Comparison of ENCODE assay signal across 27 cellular contexts in genomic region chr18:65852273-65852672, GRCh38.
"Had no signal": no experiment of that assay in that cellular context is flagged by ENCODE, and none has a peak within 500 bp of the region (broad histone marks: within the 10 kb centered on the region; RNA-seq: fewer than 3 reads in every experiment).

No MANE protein-coding gene starts in this region.

- H3K9me3 Mint-ChIP-seq: activated CD4-positive, alpha-beta T cell treated with anti-CD3 and anti-CD28 coated beads, Interleukin-2, amount 10 ng/mL, durations not matched to agents 7 days and 5 days; activated naive CD8-positive, alpha-beta T cell treated with anti-CD3 and anti-CD28 coated beads for 36 hours had no signal

- H3K9ac ChIP-seq: SK-N-SH had no signal

- H3K4me3 Mint-ChIP-seq: activated CD4-positive, alpha-beta memory T cell treated with anti-CD3 and anti-CD28 coated beads for 36 hours; activated CD4-positive, alpha-beta T cell treated with anti-CD3 and anti-CD28 coated beads, Interleukin-2, amount 10 ng/mL, durations not matched to agents 7 days and 5 days; activated naive CD4-positive, alpha-beta T cell treated with anti-CD3 and anti-CD28 coated beads, Interleukin-2, amount 10 ng/mL, durations not matched to agents 7 days and 5 days; activated naive CD8-positive, alpha-beta T cell treated with anti-CD3 and anti-CD28 coated beads for 36 hours; activated T-helper 17 cell treated with anti-CD3 and anti-CD28 coated beads, Interleukin-2, amount 50 U/mL, for 72 hours had no signal

- H3K27ac Mint-ChIP-seq: activated CD4-positive, alpha-beta memory T cell treated with anti-CD3 and anti-CD28 coated beads for 36 hours; activated CD4-positive, alpha-beta T cell treated with anti-CD3 and anti-CD28 coated beads, Interleukin-2, amount 10 ng/mL, durations not matched to agents 7 days and 5 days; activated naive CD4-positive, alpha-beta T cell treated with anti-CD3 and anti-CD28 coated beads, Interleukin-2, amount 10 ng/mL, durations not matched to agents 7 days and 5 days; activated naive CD8-positive, alpha-beta T cell treated with anti-CD3 and anti-CD28 coated beads for 36 hours; activated T-helper 17 cell treated with anti-CD3 and anti-CD28 coated beads, Interleukin-2, amount 50 U/mL, for 72 hours had no signal

- H3K4me1 Mint-ChIP-seq: activated CD4-positive, alpha-beta T cell treated with anti-CD3 and anti-CD28 coated beads, Interleukin-2, amount 10 ng/mL, durations not matched to agents 7 days and 5 days; activated naive CD4-positive, alpha-beta T cell treated with anti-CD3 and anti-CD28 coated beads, Interleukin-2, amount 10 ng/mL, durations not matched to agents 7 days and 5 days; activated naive CD8-positive, alpha-beta T cell treated with anti-CD3 and anti-CD28 coated beads for 36 hours; activated T-helper 17 cell treated with anti-CD3 and anti-CD28 coated beads, Interleukin-2, amount 50 U/mL, for 72 hours had no signal

- H3K36me3 Mint-ChIP-seq: activated CD4-positive, alpha-beta memory T cell treated with anti-CD3 and anti-CD28 coated beads for 36 hours; activated naive CD4-positive, alpha-beta T cell treated with anti-CD3 and anti-CD28 coated beads, Interleukin-2, amount 10 ng/mL, durations not matched to agents 7 days and 5 days; activated naive CD8-positive, alpha-beta T cell treated with anti-CD3 and anti-CD28 coated beads for 36 hours had no signal

- H3K36me3 ChIP-seq: Peyer's patch, SJCRH30 had no signal

- H3K4me2 ChIP-seq: SK-N-SH had no signal

- H3K27ac ChIP-seq: Peyer's patch, RWPE1, SJCRH30, VCaP had no signal

- DNase-seq: activated CD4-positive, alpha-beta memory T cell treated with anti-CD3 and anti-CD28 coated beads for 36 hours; activated CD4-positive, alpha-beta T cell treated with anti-CD3 and anti-CD28 coated beads, Interleukin-2, amount 10 ng/mL, durations not matched to agents 7 days and 5 days; activated CD4-positive, CD25-positive, alpha-beta regulatory T cell; activated CD8-positive, alpha-beta memory T cell treated with anti-CD3 and anti-CD28 coated beads for 24 hours; activated gamma-delta T cell; activated naive CD4-positive, alpha-beta T cell treated with anti-CD3 and anti-CD28 coated beads, Interleukin-2, amount 10 ng/mL, durations not matched to agents 7 days and 5 days; activated naive CD8-positive, alpha-beta T cell treated with anti-CD3 and anti-CD28 coated beads for 36 hours; activated T-cell treated with anti-CD3 and anti-CD28 coated beads for 4 hours; activated T-cell treated with anti-CD3 and anti-CD28 coated beads, Interleukin-2, amount 50 U/mL, for 48 hours; cerebellar nuclear complex; IMR-90; Kasumi-1; KBM-7; NCI-H146; NCI-H187 treated with DMSO at 0.1 percent for 48 hours; NCI-H2171; NCI-H2227 treated with DMSO at 0.1 percent for 48 hours; NCI-H526; NCI-H82; Peyer's patch; Right ventricle myocardium superior; SJCRH30; SK-N-SH; T-helper 1 cell had no signal

- H3K27me3 ChIP-seq: Peyer's patch, SJCRH30 had no signal

- H3K27me3 Mint-ChIP-seq: activated CD4-positive, alpha-beta memory T cell treated with anti-CD3 and anti-CD28 coated beads for 36 hours; activated CD4-positive, alpha-beta T cell treated with anti-CD3 and anti-CD28 coated beads, Interleukin-2, amount 10 ng/mL, durations not matched to agents 7 days and 5 days; activated naive CD4-positive, alpha-beta T cell treated with anti-CD3 and anti-CD28 coated beads, Interleukin-2, amount 10 ng/mL, durations not matched to agents 7 days and 5 days; activated naive CD8-positive, alpha-beta T cell treated with anti-CD3 and anti-CD28 coated beads for 36 hours; activated T-helper 17 cell treated with anti-CD3 and anti-CD28 coated beads, Interleukin-2, amount 50 U/mL, for 72 hours had no signal

- H3K9me2 ChIP-seq: SK-N-SH had no signal

- H3K9me3 ChIP-seq: Peyer's patch, SJCRH30, SK-N-SH had no signal

- H3K4me3 ChIP-seq: Peyer's patch, SJCRH30 had no signal
